ENCODE assay signal across 12 cellular contexts in genomic region chr5:50687548-50687947, GRCh38.
"Had no signal": no experiment of that assay in that cellular context is flagged by ENCODE, and none has a peak within 500 bp of the region (broad histone marks: within the 10 kb centered on the region; RNA-seq: fewer than 3 reads in every experiment).

No MANE protein-coding gene starts in this region.

- H3K4me3 Mint-ChIP-seq: activated CD4-positive, alpha-beta memory T cell treated with anti-CD3 and anti-CD28 coated beads, Interleukin-2, amount 10 ng/mL, durations not matched to agents 7 days and 5 days; T-helper 2 cell treated with Interferon-gamma antibody and Interleukin-4, amounts not matched to agents 5 μg/mL and 100 μg/mL, for 36 hours; type B pancreatic cell had no signal

- DNase-seq: activated CD4-positive, alpha-beta memory T cell treated with anti-CD3 and anti-CD28 coated beads, Interleukin-2, amount 10 ng/mL, durations not matched to agents 7 days and 5 days; activated CD8-positive, alpha-beta memory T cell treated with anti-CD3 and anti-CD28 coated beads, Interleukin-2, amount 50 U/mL, for 48 hours; aorta; head of caudate nucleus; spleen; stimulated activated CD4-positive, alpha-beta T cell treated with anti-CD3 and anti-CD28 coated beads, Interleukin-1b, Interleukin-23, amount 100 ng/mL, for 48 hours; stimulated activated naive CD8-positive, alpha-beta T cell treated with anti-CD3 and anti-CD28 coated beads, Interleukin-15, Interleukin-2, amounts not matched to agents 100 U/mL and 50 U/mL, for 24 hours had no signal

- H3K4me3 ChIP-seq: esophagus muscularis mucosa, spleen, suprapubic skin had no signal

- H3K27me3 Mint-ChIP-seq: activated CD4-positive, alpha-beta memory T cell treated with anti-CD3 and anti-CD28 coated beads, Interleukin-2, amount 10 ng/mL, durations not matched to agents 7 days and 5 days; type B pancreatic cell had no signal

- H3K27me3 ChIP-seq: esophagus muscularis mucosa, spleen, suprapubic skin had no signal

- H3K27ac Mint-ChIP-seq: activated CD4-positive, alpha-beta memory T cell treated with anti-CD3 and anti-CD28 coated beads, Interleukin-2, amount 10 ng/mL, durations not matched to agents 7 days and 5 days; T-helper 2 cell treated with Interferon-gamma antibody and Interleukin-4, amounts not matched to agents 5 μg/mL and 100 μg/mL, for 36 hours; type B pancreatic cell had no signal

- ATAC-seq: sciatic nerve; stimulated activated naive CD8-positive, alpha-beta T cell treated with anti-CD3 and anti-CD28 coated beads, Interleukin-15, Interleukin-2, amounts not matched to agents 100 U/mL and 50 U/mL, for 24 hours had no signal

- H3K27ac ChIP-seq: esophagus muscularis mucosa, spleen, suprapubic skin had no signal

- H3K4me1 ChIP-seq: suprapubic skin had no signal

- H3K9me3 ChIP-seq: esophagus muscularis mucosa, suprapubic skin had no signal

- H3K36me3 ChIP-seq: esophagus muscularis mucosa, suprapubic skin had no signal

- H3K9me3 Mint-ChIP-seq: T-helper 2 cell treated with Interferon-gamma antibody and Interleukin-4, amounts not matched to agents 5 μg/mL and 100 μg/mL, for 36 hours had no signal
